Comparison of ENCODE assay signal across 10 cellular contexts in genomic region chr3:114299421-114299820, GRCh38. TPM values are rescaled to one million over a fixed set of nuclear protein-coding genes. Genes with fewer than 3 reads are reported as not detected.
DNase-seq lines count a peak whose midpoint lies in the region; ATAC-seq, FAIRE-seq and TF ChIP-seq lines count a peak whose summit lies in the region.
"Had no signal": no experiment of that assay in that cellular context is flagged by ENCODE, and none has a peak within 500 bp of the region (broad histone marks: within the 10 kb centered on the region; RNA-seq: fewer than 3 reads in every experiment).

No MANE protein-coding gene starts in this region.

- peak; percentile 40 for FAIRE-seq in GM12891 (lab: Jason Lieb, UNC)
- FAIRE-seq in astrocyte (lab: Jason Lieb, UNC) = no peak
- no peak for FAIRE-seq in small intestine (lab: Jason Lieb, UNC)

- no peaks in the 10 kb centered on the region for H3K79me2 ChIP-seq in astrocyte (ENCODE audit: insufficient read depth, low read length)

- H3K4me1 Mint-ChIP-seq in astrocyte (ENCODE audit: low read depth, unreplicated experiment) (no peaks in the 10 kb centered on the region), mesothelial cell of epicardium (no peaks in the 10 kb centered on the region)

- TF ChIP-seq CTCF in AG09309 (IDR thresholded peaks at IDR 0.05; ENCODE audit: control insufficient read depth, insufficient read depth, low read depth, low read length, missing control alignments) = peak; percentile 57
- peak; percentile 22 for TF ChIP-seq CTCF in astrocyte (IDR thresholded peaks at IDR 0.05; ENCODE audit: insufficient read depth, low read depth, low read length)
- TF ChIP-seq CTCF in mesothelial cell of epicardium (IDR thresholded peaks at IDR 0.05; ENCODE audit: unreplicated experiment) = peak; percentile 17

- H3K27ac Mint-ChIP-seq in astrocyte (ENCODE audit: unreplicated experiment) (no peak overlapping the region), mesothelial cell of epicardium (no peak overlapping the region)

- H3K36me3 ChIP-seq in astrocyte (ENCODE audit: insufficient read depth, low read length) (no peaks in the 10 kb centered on the region), small intestine (ENCODE audit: control insufficient read depth in 2 of 2, insufficient read depth in 2 of 2, low read length in 2 of 2) (no peaks in the 10 kb centered on the region)

- H4K20me1 ChIP-seq in astrocyte (ENCODE audit: insufficient read depth, low read length) = no peaks in the 10 kb centered on the region

- no peak overlapping the region for H2AFZ ChIP-seq in astrocyte (ENCODE audit: low read depth, low read length)

- H3K9me3 ChIP-seq in astrocyte (ENCODE audit: insufficient read depth, low read depth, low read length) = no peaks in the 10 kb centered on the region
- H3K9me3 ChIP-seq in small intestine (ENCODE audit: control insufficient read depth, low read depth) = no peaks in the 10 kb centered on the region

- H3K4me3 Mint-ChIP-seq in astrocyte (ENCODE audit: unreplicated experiment) = no peak overlapping the region
- H3K4me3 Mint-ChIP-seq in mesothelial cell of epicardium = no peak overlapping the region

- H3K27me3 ChIP-seq in astrocyte (ENCODE audit: insufficient read depth, low read length) (no peaks in the 10 kb centered on the region), small intestine (ENCODE audit: control insufficient read depth in 2 of 2, insufficient read depth in 2 of 2, low read length in 2 of 2) (no peaks in the 10 kb centered on the region)

- WGBS in small intestine, 3 donors = 67 to 77% (median 75%) methylated on average over 13 of the region's 13 CpGs

- H3K9me3 Mint-ChIP-seq in astrocyte (ENCODE audit: unreplicated experiment) = no peaks in the 10 kb centered on the region
- H3K9me3 Mint-ChIP-seq in mesothelial cell of epicardium = no peaks in the 10 kb centered on the region

- ATAC-seq in GM19351 (IDR thresholded peaks at IDR 0.05; ENCODE audit: unreplicated experiment) = no peak

- H3K27ac ChIP-seq in astrocyte (ENCODE audit: low read depth, low read length) (no peak overlapping the region), small intestine (ENCODE audit: low read depth in 1 of 2, low read length in 1 of 2) (no peak overlapping the region)
- H3K27ac ChIP-seq: epithelial cell of prostate, HL-60 had no signal

- H3K27me3 Mint-ChIP-seq in astrocyte (ENCODE audit: low read depth, unreplicated experiment) (peaks cover 3% of the 10 kb centered on the region), mesothelial cell of epicardium (ENCODE audit: low read depth) (peaks cover 25% of the 10 kb centered on the region)

- H3K4me1 ChIP-seq in astrocyte (ENCODE audit: insufficient read depth, low read length) (no peaks in the 10 kb centered on the region), small intestine (ENCODE audit: control insufficient read depth in 2 of 2, insufficient read depth in 1 of 2, low read depth in 1 of 2, low read length in 1 of 2) (no peaks in the 10 kb centered on the region)

- no peak for DNase-seq in AG09309 (ENCODE audit: low read depth)
- DNase-seq in GM12891 (ENCODE audit: insufficient read length, low spot score) = no peak
- peak; percentile 10 to 45 for DNase-seq in NCI-H526 (lab: John Stamatoyannopoulos, UW)
- DNase-seq in astrocyte (ENCODE audit: low read depth) = no peak
- no peak for DNase-seq in mesothelial cell of epicardium (ENCODE audit: low spot score in 2 of 2, unreplicated experiment in 2 of 2)
- no peak for DNase-seq in small intestine
- no peak for DNase-seq in GF-D8 (lab: John Stamatoyannopoulos, UW)

- H3K4me2 ChIP-seq in astrocyte (ENCODE audit: low read length) = no peak overlapping the region

- no peak overlapping the region for H3K4me3 ChIP-seq in AG09309 (ENCODE audit: control insufficient read depth, low read depth, low read length)
- no peak overlapping the region for H3K4me3 ChIP-seq in astrocyte (ENCODE audit: insufficient read depth, low read depth, low read length)
- no peak overlapping the region for H3K4me3 ChIP-seq in small intestine (ENCODE audit: low read depth in 1 of 2, low read length in 2 of 2)

- TF ChIP-seq POLR2A in GM12891 (IDR thresholded peaks at IDR 0.05; ENCODE audit: low read depth, low read length) = no peak

- no peaks in the 10 kb centered on the region for H3K36me3 Mint-ChIP-seq in astrocyte (ENCODE audit: low read depth, unreplicated experiment)
- H3K36me3 Mint-ChIP-seq in mesothelial cell of epicardium = no peaks in the 10 kb centered on the region

- no peak overlapping the region for H3K9ac ChIP-seq in astrocyte (ENCODE audit: low read length)

TF ChIP-seq in GM12891, 5 proteins besides CTCF, POLR2A, EP300 and RAD21:
- TF ChIP-seq SPI1 (IDR thresholded peaks at IDR 0.05; ENCODE audit: low read depth, low read length) (no peak), POLR2AphosphoS5 (IDR thresholded peaks at IDR 0.05; ENCODE audit: low read depth, low read length) (no peak), TAF1 (IDR thresholded peaks at IDR 0.05; ENCODE audit: low read depth, low read length) (no peak), POU2F2 (IDR thresholded peaks at IDR 0.05; ENCODE audit: low read depth, low read length) (no peak)
TF ChIP-seq in GM12891: peak in this region for 0.

RNA-seq across cellular contexts. Expression of gene TIGIT, which starts 5.6 kb away (rescaled TPM):
- 9.7 TPM for polyA plus RNA-seq in GM12891 (2012; ENCODE audit: low read depth, missing spikeins)
- total RNA-seq in astrocyte (not detected in 2 replicates), mesothelial cell of epicardium (not detected in 3 replicates)
- 1 to 10 TPM in 1 of 3 donors, under 1 TPM in 1, not detected in 1; 0.45 to 2.4 TPM for polyA plus RNA-seq in small intestine

Comparison
In these comparisons a context has a peak if more than half of its experiments do, and no peak if none do; other contexts are left out.
1. DNase-seq: peak in NCI-H526 (2 of 2); none in AG09309 (single experiment), GM12891 (single experiment), astrocyte (single experiment), mesothelial cell of epicardium (0 of 2), small intestine (single experiment) and GF-D8 (single experiment).
2. Peak in every context shown above with its lines, with median percentiles within 50 percentile points of each other: CTCF ChIP-seq.